31 cellular contexts compared by ENCODE assay signal in the genomic region with DNA sequence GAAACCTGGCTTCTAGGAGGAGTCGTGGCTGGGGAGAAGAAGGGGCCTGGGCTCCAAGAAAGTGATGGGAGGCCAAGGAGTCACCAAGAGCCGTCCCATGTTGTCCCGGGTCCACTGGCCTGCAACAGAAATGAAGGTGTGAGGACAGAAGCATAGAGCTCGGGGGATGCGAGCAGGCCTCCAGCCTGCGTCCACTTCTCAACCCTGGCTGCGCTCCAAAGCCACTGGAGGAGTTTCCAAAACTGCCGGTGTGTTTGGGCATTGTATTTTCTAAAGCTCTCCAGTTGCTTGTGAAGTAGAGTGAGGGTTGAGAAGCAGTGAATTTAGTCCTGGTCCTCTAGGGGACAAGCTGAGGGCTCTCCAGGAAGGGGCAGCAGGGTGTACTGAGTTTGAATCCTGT. TPM values are rescaled to one million over a fixed set of nuclear protein-coding genes. Genes with fewer than 3 reads are reported as not detected.
DNase-seq lines count a peak whose midpoint lies in the region; ATAC-seq and TF ChIP-seq lines count a peak whose summit lies in the region.
"Had no signal": no experiment of that assay in that cellular context is flagged by ENCODE, and none has a peak within 500 bp of the region (broad histone marks: within the 10 kb centered on the region; RNA-seq: fewer than 3 reads in every experiment).

No MANE protein-coding gene starts in this region.

- H3K4me3 Mint-ChIP-seq in CD4-positive, alpha-beta memory T cell = peak overlapping the region in 3 of 8 donors; percentile 7 to 39 (median 37)
- H3K4me3 Mint-ChIP-seq in central memory CD8-positive, alpha-beta T cell = no peak overlapping the region
- H3K4me3 Mint-ChIP-seq: brain, type B pancreatic cell had no signal

- no peak overlapping the region for H3K9ac ChIP-seq in PC-3 (ENCODE audit: low read length)

- peak overlapping the region in 4 of 7 donors; percentile 78 to 89 (median 82) for H3K27ac Mint-ChIP-seq in CD4-positive, alpha-beta memory T cell
- H3K27ac Mint-ChIP-seq in central memory CD8-positive, alpha-beta T cell (ENCODE audit: low read depth) = peak overlapping the region; percentile 32
- H3K27ac Mint-ChIP-seq: type B pancreatic cell had no signal

- no TSS peak for BruUV-seq in PC-3 (replicated peaks; lab: Mats Ljungman, UMichigan)

- peaks cover 31 to 76% (median 56%) of the 10 kb centered on the region in 4 donors for H3K4me1 Mint-ChIP-seq in CD4-positive, alpha-beta memory T cell
- H3K4me1 Mint-ChIP-seq in central memory CD8-positive, alpha-beta T cell = peaks cover 29% of the 10 kb centered on the region

- intact Hi-C loops in CD4-positive, alpha-beta memory T cell (cut with micrococcal nuclease) = loop anchor here (10.0 kb wide), 1 partner anchor 246 kb away; no protein-coding TSS in a partner anchor
- intact Hi-C loops in ovary (cut with DNase I) = no loop called here
- intact Hi-C loops in PC-3 (cut with micrococcal nuclease) = no loop called here

- no peak overlapping the region for H3K4me3 ChIP-seq in CD4-positive, alpha-beta memory T cell (ENCODE audit: low read length in 2 of 2)
- H3K4me3 ChIP-seq in ovary = no peak overlapping the region
- no peak overlapping the region for H3K4me3 ChIP-seq in PC-3 (ENCODE audit: low read length)
- H3K4me3 ChIP-seq: adrenal gland had no signal

- H3K4me2 ChIP-seq in PC-3 (ENCODE audit: low read length) = no peak overlapping the region

- H3K36me3 Mint-ChIP-seq in CD4-positive, alpha-beta memory T cell = no peaks in the 10 kb centered on the region
- H3K36me3 Mint-ChIP-seq in central memory CD8-positive, alpha-beta T cell (ENCODE audit: insufficient read depth) = peaks cover 5% of the 10 kb centered on the region
- H3K36me3 Mint-ChIP-seq: brain, type B pancreatic cell had no signal

- H3K4me1 ChIP-seq in CD4-positive, alpha-beta memory T cell (ENCODE audit: insufficient read depth, low read length) = peaks cover 61% of the 10 kb centered on the region
- peaks cover 8% of the 10 kb centered on the region for H3K4me1 ChIP-seq in ovary (ENCODE audit: insufficient read depth)
- no peaks in the 10 kb centered on the region for H3K4me1 ChIP-seq in PC-3 (ENCODE audit: insufficient read depth, low read length)

- no peak for ATAC-seq in central memory CD8-positive, alpha-beta T cell (replicated peaks; ENCODE audit: extremely low read depth, poor library complexity, severe bottlenecking)
- no peak for ATAC-seq in PC-3
- ATAC-seq in HG02588 (IDR thresholded peaks at IDR 0.05; ENCODE audit: unreplicated experiment) = no peak
- ATAC-seq: HCT116, HepG2, SK-N-SH treated with all-trans-retinoic acid at 6 μM for 48 hours had no signal

- H3K27me3 ChIP-seq in CD4-positive, alpha-beta memory T cell (ENCODE audit: insufficient read depth, low read length) = no peaks in the 10 kb centered on the region
- no peaks in the 10 kb centered on the region for H3K27me3 ChIP-seq in ovary
- H3K27me3 ChIP-seq in PC-3 (ENCODE audit: low read length) = peaks cover 6% of the 10 kb centered on the region
- H3K27me3 ChIP-seq: adrenal gland had no signal

- no peak overlapping the region for H2AFZ ChIP-seq in PC-3 (ENCODE audit: low read length)

- DNase-seq in NCI-H2029 treated with DMSO at 0.1 percent for 48 hours (lab: John Stamatoyannopoulos, UW) (peak; percentile 26), NCI-H2029 (lab: John Stamatoyannopoulos, UW) (no peak), ovary (peak in 3 of 5 donors; percentile 30 to 51 (median 33)), PC-3 (no peak), substantia nigra (lab: John Stamatoyannopoulos, UW) (no peak)
- no peak for DNase-seq in CD4-positive, alpha-beta memory T cell
- DNase-seq in central memory CD8-positive, alpha-beta T cell (ENCODE audit: low spot score in 2 of 2) = no peak
- DNase-seq: activated CD4-positive, alpha-beta T cell treated with anti-CD3 and anti-CD28 coated beads, Interleukin-2, amount 50 U/mL, for 48 hours; activated T-cell treated with anti-CD3 and anti-CD28 coated beads for 4 hours; adrenal gland; COR-L47; head of caudate nucleus; mammary epithelial cell; NCI-H1092 treated with DMSO at 0.1 percent for 48 hours; NCI-H2081; NCI-H226; NCI-H774; stimulated activated CD4-positive, alpha-beta T cell treated with anti-CD3 and anti-CD28 coated beads, Interleukin-4, amount 100 ng/mL, for 1 hour; stimulated activated naive CD4-positive, alpha-beta T cell treated with Interleukin-2 at 50 U/mL for 16 hours; WERI-Rb-1 had no signal

- H3K9me3 Mint-ChIP-seq in CD4-positive, alpha-beta memory T cell = no peaks in the 10 kb centered on the region
- no peaks in the 10 kb centered on the region for H3K9me3 Mint-ChIP-seq in central memory CD8-positive, alpha-beta T cell
- H3K9me3 Mint-ChIP-seq: type B pancreatic cell had no signal

- H4K20me1 ChIP-seq in PC-3 (ENCODE audit: low read length) = no peaks in the 10 kb centered on the region

- TF ChIP-seq POLR2A in ovary (IDR thresholded peaks at IDR 0.05) = no peak

- POLR2A ChIA-PET in CD4-positive, alpha-beta memory T cell (lab: Charles Lee; ENCODE audit: partially characterized antibody) = interaction anchor here (0.8 kb wide), 1 partner anchor 9 kb away, joined by 3 read pairs; no protein-coding TSS in a partner anchor
- POLR2A ChIA-PET in PC-3 (lab: Charles Lee; ENCODE audit: unreplicated experiment) = no interaction called here

- H3K79me2 ChIP-seq in PC-3 (ENCODE audit: low read length) = no peaks in the 10 kb centered on the region

- H3K27me3 Mint-ChIP-seq in CD4-positive, alpha-beta memory T cell = peaks cover 0 to 1% of the 10 kb centered on the region in 2 donors
- no peaks in the 10 kb centered on the region for H3K27me3 Mint-ChIP-seq in central memory CD8-positive, alpha-beta T cell

- H3K36me3 ChIP-seq in CD4-positive, alpha-beta memory T cell (ENCODE audit: insufficient read depth, low read length) = no peaks in the 10 kb centered on the region
- H3K36me3 ChIP-seq in ovary (no peaks in the 10 kb centered on the region), PC-3 (ENCODE audit: low read depth, low read length) (no peaks in the 10 kb centered on the region)
- H3K36me3 ChIP-seq: adrenal gland, WERI-Rb-1 had no signal

- no peaks in the 10 kb centered on the region for H3F3A ChIP-seq in PC-3 (ENCODE audit: low read length, unreplicated experiment)

- no peaks in the 10 kb centered on the region for H3K9me3 ChIP-seq in CD4-positive, alpha-beta memory T cell (ENCODE audit: control insufficient read depth in 1 of 2, low read length in 2 of 2)
- H3K9me3 ChIP-seq in ovary (no peaks in the 10 kb centered on the region), PC-3 (ENCODE audit: low read length) (no peaks in the 10 kb centered on the region)
- H3K9me3 ChIP-seq: adrenal gland had no signal

- no peak for TF ChIP-seq EP300 in ovary (IDR thresholded peaks at IDR 0.05)

- no peaks in the 10 kb centered on the region for H3K9me2 ChIP-seq in PC-3 (replicated peaks; ENCODE audit: low read length)

- CTCF ChIA-PET in CD4-positive, alpha-beta memory T cell (lab: Charles Lee; ENCODE audit: partially characterized antibody) = interaction anchor here (5.5 kb wide), 1 partner anchor 106 kb away, joined by 60 read pairs; no protein-coding TSS in a partner anchor
- CTCF ChIA-PET in PC-3 (lab: Charles Lee) = no interaction called here

- H3K27ac ChIP-seq in CD4-positive, alpha-beta memory T cell (ENCODE audit: low read depth, low read length) = no peak overlapping the region
- no peak overlapping the region for H3K27ac ChIP-seq in ovary
- H3K27ac ChIP-seq in PC-3 (ENCODE audit: low read length) = no peak overlapping the region
- H3K27ac ChIP-seq in substantia nigra (ENCODE audit: low read depth, low read length, poor library complexity, severe bottlenecking) = no peak overlapping the region
- H3K27ac ChIP-seq: adrenal gland, epithelial cell of prostate, WERI-Rb-1 had no signal

- WGBS in ovary, 3 donors = 37 to 46% (median 40%) methylated on average over 8 of the region's 8 CpGs

- no peak for TF ChIP-seq CTCF in ovary (IDR thresholded peaks at IDR 0.05)
- TF ChIP-seq CTCF in PC-3 (conservative IDR thresholded peaks at IDR 0.05; ENCODE audit: low read depth, low read length) = no peak

RNA-seq across cellular contexts. Expression of gene FFAR2, which starts 13.0 kb away (rescaled TPM):
- under 1 TPM in 1 of 2 experiments, not detected in 1; 0.15 TPM for total RNA-seq in CD4-positive, alpha-beta memory T cell
- not detected for polyA plus RNA-seq in CD4-positive, alpha-beta memory T cell
- total RNA-seq in ovary (under 1 TPM in 2 of 7 donors, not detected in 5; 0.20 to 0.32 TPM), PC-3 (2014; rRNA removed) (not detected in 2 replicates)
- under 1 TPM; 0.32 to 0.47 TPM for polyA plus RNA-seq in ovary
- total RNA-seq: A172, chondrocyte, HepG2, mammary epithelial cell, OCI-LY7, osteocyte had no signal
- polyA plus RNA-seq: mammary epithelial cell had no signal

RNA-seq across cellular contexts. Expression of gene KRTDAP, which starts 29.2 kb away (rescaled TPM):
- total RNA-seq in CD4-positive, alpha-beta memory T cell = not detected
- not detected for polyA plus RNA-seq in CD4-positive, alpha-beta memory T cell
- 1 to 10 TPM in 1 of 7 donors, under 1 TPM in 4, not detected in 2; 0.54 to 1.6 (median 0.75) TPM for total RNA-seq in ovary
- polyA plus RNA-seq in ovary = not detected
- total RNA-seq in PC-3 (2014; rRNA removed) = not detected in 2 replicates
- total RNA-seq: A172, adrenal gland, chondrocyte, mammary epithelial cell, OCI-LY7, osteocyte had no signal
- polyA plus RNA-seq: adrenal gland, mammary epithelial cell had no signal

RNA-seq across cellular contexts. Expression of gene DMKN, which starts 52.4 kb away (rescaled TPM):
- total RNA-seq in CD4-positive, alpha-beta memory T cell = 1 to 10 TPM in 1 of 2 experiments, under 1 TPM in 1; 0.97 to 1.4 TPM
- under 1 TPM in 1 of 2 donors, not detected in 1; 0.89 TPM for polyA plus RNA-seq in CD4-positive, alpha-beta memory T cell
- total RNA-seq in ovary = 100 to 1,000 TPM in 3 of 7 donors, 10 to 100 TPM in 4; 82.1 to 177 (median 98.4) TPM
- 10 to 100 TPM; 58.3 to 59.0 TPM for polyA plus RNA-seq in ovary
- 128 and 144 TPM in 2 replicates for total RNA-seq in PC-3 (2014; rRNA removed)
- total RNA-seq: OCI-LY7, osteocyte had no signal

Comparison
In these comparisons a context has a peak if more than half of its experiments do, and no peak if none do; other contexts are left out.
1. DNase-seq: peak in NCI-H2029 treated with DMSO at 0.1 percent for 48 hours (single experiment) and ovary (3 of 5); none in NCI-H2029 (single experiment), CD4-positive, alpha-beta memory T cell (0 of 5), central memory CD8-positive, alpha-beta T cell (0 of 2), PC-3 (single experiment) and substantia nigra (0 of 49).
2. RNA of gene DMKN, which starts 52.4 kb away (total RNA-seq): 128 to 144 TPM in PC-3 and 82.1 to 177 TPM in ovary; 0.97 to 1.4 TPM in CD4-positive, alpha-beta memory T cell; every median in the first group is over 10 times any median in the second.